Comparison of ENCODE assay signal across 8 cellular contexts in the genomic region with DNA sequence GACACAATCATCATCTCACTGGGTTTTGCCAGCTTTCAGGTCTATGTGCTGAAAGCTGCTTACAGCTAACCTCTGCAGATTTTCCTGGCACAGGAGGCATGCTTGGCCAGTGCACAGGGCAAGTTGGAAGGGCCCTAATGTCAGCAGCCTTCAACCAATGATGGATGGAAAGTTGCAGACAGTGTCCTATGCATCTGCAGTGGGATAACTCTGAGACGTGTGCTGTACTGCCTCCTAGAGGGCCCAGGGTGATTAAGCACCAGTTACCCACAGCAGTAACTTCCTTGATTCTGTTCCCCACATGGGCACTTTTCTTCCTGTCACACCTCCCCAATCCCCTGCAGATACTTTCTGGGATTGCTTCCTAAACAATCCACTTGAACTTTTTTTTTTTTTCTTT. TPM values are rescaled to one million over a fixed set of nuclear protein-coding genes. Genes with fewer than 3 reads are reported as not detected.
A peak's percentile ranks its signal among the peaks of the same experiment; 100 is the strongest.
DNase-seq lines count a peak whose midpoint lies in the region; ATAC-seq and TF ChIP-seq lines count a peak whose summit lies in the region.

No MANE protein-coding gene starts in this region.

- H3K27ac Mint-ChIP-seq in activated naive CD8-positive, alpha-beta T cell treated with anti-CD3 and anti-CD28 coated beads, Interleukin-2, amount 10 ng/mL, durations not matched to agents 7 days and 5 days: no peak overlapping the region
- H3K27ac Mint-ChIP-seq in activated naive CD8-positive, alpha-beta T cell treated with anti-CD3 and anti-CD28 coated beads for 36 hours: no peak overlapping the region
- no peak overlapping the region for H3K27ac Mint-ChIP-seq in WTC11

- peaks cover 4% of the 10 kb centered on the region for H3K27me3 Mint-ChIP-seq in activated naive CD8-positive, alpha-beta T cell treated with anti-CD3 and anti-CD28 coated beads, Interleukin-2, amount 10 ng/mL, durations not matched to agents 7 days and 5 days
- peaks cover 3% of the 10 kb centered on the region for H3K27me3 Mint-ChIP-seq in activated naive CD8-positive, alpha-beta T cell treated with anti-CD3 and anti-CD28 coated beads for 36 hours
- no peaks in the 10 kb centered on the region for H3K27me3 Mint-ChIP-seq in WTC11 (ENCODE audit: low read depth)

- peak; percentile 50 for TF ChIP-seq CTCF in WTC11 (IDR thresholded peaks at IDR 0.05)

- POLR2A ChIA-PET in activated naive CD8-positive, alpha-beta T cell treated with anti-CD3 and anti-CD28 coated beads, Interleukin-2, amount 10 ng/mL, durations not matched to agents 7 days and 5 days (lab: Charles Lee): no interaction called here
- POLR2A ChIA-PET in WTC11 (lab: Charles Lee): no interaction called here

- no peak for DNase-seq in activated naive CD8-positive, alpha-beta T cell treated with anti-CD3 and anti-CD28 coated beads, Interleukin-2, amount 10 ng/mL, durations not matched to agents 7 days and 5 days
- no peak for DNase-seq in activated naive CD8-positive, alpha-beta T cell treated with anti-CD3 and anti-CD28 coated beads for 36 hours
- peak; percentile 37 for DNase-seq in WTC11 (ENCODE audit: low spot score)
- peak; percentile 29 to 50 for DNase-seq in lung microvascular endothelial cell (ENCODE audit: low read depth in 2 of 2)

- peak; percentile 54 for ATAC-seq in activated naive CD8-positive, alpha-beta T cell treated with anti-CD3 and anti-CD28 coated beads, Interleukin-2, amount 10 ng/mL, durations not matched to agents 7 days and 5 days (ENCODE audit: low read depth)
- ATAC-seq in HG03432 (IDR thresholded peaks at IDR 0.05; ENCODE audit: unreplicated experiment) (peak; percentile 45), WTC11 (peak; percentile 99), GM21737 (IDR thresholded peaks at IDR 0.05; ENCODE audit: unreplicated experiment) (no peak), HG02970 (IDR thresholded peaks at IDR 0.05; ENCODE audit: low FRiP score, unreplicated experiment) (no peak), GM18873 (IDR thresholded peaks at IDR 0.05; ENCODE audit: low FRiP score, unreplicated experiment) (no peak)

- CTCF ChIA-PET in WTC11 (lab: Charles Lee): interaction anchor here (0.7 to 0.9 kb wide), 2 partner anchors 336 to 911 kb away, joined by 4 read pairs; no protein-coding TSS in a partner anchor

- H3K36me3 Mint-ChIP-seq in activated naive CD8-positive, alpha-beta T cell treated with anti-CD3 and anti-CD28 coated beads, Interleukin-2, amount 10 ng/mL, durations not matched to agents 7 days and 5 days: no peaks in the 10 kb centered on the region
- no peaks in the 10 kb centered on the region for H3K36me3 Mint-ChIP-seq in activated naive CD8-positive, alpha-beta T cell treated with anti-CD3 and anti-CD28 coated beads for 36 hours
- H3K36me3 Mint-ChIP-seq in WTC11: peaks cover 12% of the 10 kb centered on the region

- no peak overlapping the region for H3K4me3 Mint-ChIP-seq in activated naive CD8-positive, alpha-beta T cell treated with anti-CD3 and anti-CD28 coated beads, Interleukin-2, amount 10 ng/mL, durations not matched to agents 7 days and 5 days
- H3K4me3 Mint-ChIP-seq in activated naive CD8-positive, alpha-beta T cell treated with anti-CD3 and anti-CD28 coated beads for 36 hours: no peak overlapping the region
- no peak overlapping the region for H3K4me3 Mint-ChIP-seq in WTC11

- no peaks in the 10 kb centered on the region for H3K9me3 Mint-ChIP-seq in activated naive CD8-positive, alpha-beta T cell treated with anti-CD3 and anti-CD28 coated beads, Interleukin-2, amount 10 ng/mL, durations not matched to agents 7 days and 5 days
- H3K9me3 Mint-ChIP-seq in activated naive CD8-positive, alpha-beta T cell treated with anti-CD3 and anti-CD28 coated beads for 36 hours: no peaks in the 10 kb centered on the region
- no peaks in the 10 kb centered on the region for H3K9me3 Mint-ChIP-seq in WTC11

- H3K4me1 Mint-ChIP-seq in activated naive CD8-positive, alpha-beta T cell treated with anti-CD3 and anti-CD28 coated beads, Interleukin-2, amount 10 ng/mL, durations not matched to agents 7 days and 5 days: no peaks in the 10 kb centered on the region
- H3K4me1 Mint-ChIP-seq in activated naive CD8-positive, alpha-beta T cell treated with anti-CD3 and anti-CD28 coated beads for 36 hours: no peaks in the 10 kb centered on the region
- no peaks in the 10 kb centered on the region for H3K4me1 Mint-ChIP-seq in WTC11

TF ChIP-seq in WTC11, 78 proteins besides CTCF, POLR2A, EP300 and RAD21 (continues in another document):
- TF ChIP-seq, protein P1, sequence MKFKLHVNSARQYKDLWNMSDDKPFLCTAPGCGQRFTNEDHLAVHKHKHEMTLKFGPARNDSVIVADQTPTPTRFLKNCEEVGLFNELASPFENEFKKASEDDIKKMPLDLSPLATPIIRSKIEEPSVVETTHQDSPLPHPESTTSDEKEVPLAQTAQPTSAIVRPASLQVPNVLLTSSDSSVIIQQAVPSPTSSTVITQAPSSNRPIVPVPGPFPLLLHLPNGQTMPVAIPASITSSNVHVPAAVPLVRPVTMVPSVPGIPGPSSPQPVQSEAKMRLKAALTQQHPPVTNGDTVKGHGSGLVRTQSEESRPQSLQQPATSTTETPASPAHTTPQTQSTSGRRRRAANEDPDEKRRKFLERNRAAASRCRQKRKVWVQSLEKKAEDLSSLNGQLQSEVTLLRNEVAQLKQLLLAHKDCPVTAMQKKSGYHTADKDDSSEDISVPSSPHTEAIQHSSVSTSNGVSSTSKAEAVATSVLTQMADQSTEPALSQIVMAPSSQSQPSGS (CRISPR knock-in tag; IDR thresholded peaks at IDR 0.05; ENCODE audit: borderline replicate concordance, low read depth): no peak
- TF ChIP-seq CBFB (CRISPR knock-in tag; IDR thresholded peaks at IDR 0.05; ENCODE audit: low read depth) (no peak), SOX15 (CRISPR knock-in tag; IDR thresholded peaks at IDR 0.05) (no peak), KAT7 (CRISPR knock-in tag; IDR thresholded peaks at IDR 0.05; ENCODE audit: borderline replicate concordance) (no peak), NR3C1 (CRISPR knock-in tag; conservative IDR thresholded peaks at IDR 0.05; ENCODE audit: low read depth) (no peak), RELA (CRISPR knock-in tag; IDR thresholded peaks at IDR 0.05; ENCODE audit: borderline replicate concordance) (no peak), ZNF396 (CRISPR knock-in tag; IDR thresholded peaks at IDR 0.05; ENCODE audit: borderline replicate concordance) (no peak)
- TF ChIP-seq, protein P2, sequence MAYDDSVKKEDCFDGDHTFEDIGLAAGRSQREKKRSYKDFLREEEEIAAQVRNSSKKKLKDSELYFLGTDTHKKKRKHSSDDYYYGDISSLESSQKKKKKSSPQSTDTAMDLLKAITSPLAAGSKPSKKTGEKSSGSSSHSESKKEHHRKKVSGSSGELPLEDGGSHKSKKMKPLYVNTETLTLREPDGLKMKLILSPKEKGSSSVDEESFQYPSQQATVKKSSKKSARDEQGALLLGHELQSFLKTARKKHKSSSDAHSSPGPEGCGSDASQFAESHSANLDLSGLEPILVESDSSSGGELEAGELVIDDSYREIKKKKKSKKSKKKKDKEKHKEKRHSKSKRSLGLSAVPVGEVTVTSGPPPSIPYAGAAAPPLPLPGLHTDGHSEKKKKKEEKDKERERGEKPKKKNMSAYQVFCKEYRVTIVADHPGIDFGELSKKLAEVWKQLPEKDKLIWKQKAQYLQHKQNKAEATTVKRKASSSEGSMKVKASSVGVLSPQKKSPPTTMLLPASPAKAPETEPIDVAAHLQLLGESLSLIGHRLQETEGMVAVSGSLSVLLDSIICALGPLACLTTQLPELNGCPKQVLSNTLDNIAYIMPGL (CRISPR knock-in tag; IDR thresholded peaks at IDR 0.05): no peak
- TF ChIP-seq, protein P3, sequence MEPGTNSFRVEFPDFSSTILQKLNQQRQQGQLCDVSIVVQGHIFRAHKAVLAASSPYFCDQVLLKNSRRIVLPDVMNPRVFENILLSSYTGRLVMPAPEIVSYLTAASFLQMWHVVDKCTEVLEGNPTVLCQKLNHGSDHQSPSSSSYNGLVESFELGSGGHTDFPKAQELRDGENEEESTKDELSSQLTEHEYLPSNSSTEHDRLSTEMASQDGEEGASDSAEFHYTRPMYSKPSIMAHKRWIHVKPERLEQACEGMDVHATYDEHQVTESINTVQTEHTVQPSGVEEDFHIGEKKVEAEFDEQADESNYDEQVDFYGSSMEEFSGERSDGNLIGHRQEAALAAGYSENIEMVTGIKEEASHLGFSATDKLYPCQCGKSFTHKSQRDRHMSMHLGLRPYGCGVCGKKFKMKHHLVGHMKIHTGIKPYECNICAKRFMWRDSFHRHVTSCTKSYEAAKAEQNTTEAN (CRISPR knock-in tag; IDR thresholded peaks at IDR 0.05): no peak

RNA-seq across cellular contexts. Expression of a gene that starts 38.6 kb away (rescaled TPM):
- not detected for total RNA-seq in activated naive CD8-positive, alpha-beta T cell treated with anti-CD3 and anti-CD28 coated beads, Interleukin-2, amount 10 ng/mL, durations not matched to agents 7 days and 5 days
- not detected for total RNA-seq in activated naive CD8-positive, alpha-beta T cell treated with anti-CD3 and anti-CD28 coated beads for 36 hours
- total RNA-seq in WTC11 (2021) (9.8 to 11.0 TPM (median 10.4 TPM) in 3 replicates), lung microvascular endothelial cell (not detected in 2 replicates)

RNA-seq across cellular contexts. Expression of a gene that starts 50.2 kb away (rescaled TPM):
- total RNA-seq in activated naive CD8-positive, alpha-beta T cell treated with anti-CD3 and anti-CD28 coated beads, Interleukin-2, amount 10 ng/mL, durations not matched to agents 7 days and 5 days: 10 to 100 TPM; 32.2 to 37.5 TPM
- total RNA-seq in activated naive CD8-positive, alpha-beta T cell treated with anti-CD3 and anti-CD28 coated beads for 36 hours: 10 to 100 TPM; 30.1 to 30.9 TPM
- total RNA-seq in WTC11 (2021) (55.0 to 59.2 TPM (median 56.0 TPM) in 3 replicates), lung microvascular endothelial cell (7.8 and 7.9 TPM in 2 replicates)

RNA-seq across cellular contexts. Expression of a gene that starts 50.5 kb away (rescaled TPM):
- 100 to 1,000 TPM; 127 to 131 TPM for total RNA-seq in activated naive CD8-positive, alpha-beta T cell treated with anti-CD3 and anti-CD28 coated beads, Interleukin-2, amount 10 ng/mL, durations not matched to agents 7 days and 5 days
- 100 to 1,000 TPM; 198 to 235 TPM for total RNA-seq in activated naive CD8-positive, alpha-beta T cell treated with anti-CD3 and anti-CD28 coated beads for 36 hours
- total RNA-seq in WTC11 (2021) (172 to 192 TPM (median 173 TPM) in 3 replicates), lung microvascular endothelial cell (40.9 and 54.3 TPM in 2 replicates)

Comparison
In these comparisons a context has a peak if more than half of its experiments do, and no peak if none do; other contexts are left out.
1. ATAC-seq: peak in activated naive CD8-positive, alpha-beta T cell treated with anti-CD3 and anti-CD28 coated beads, Interleukin-2, amount 10 ng/mL, durations not matched to agents 7 days and 5 days (single experiment), HG03432 (single experiment) and WTC11 (single experiment); none in GM21737 (single experiment), HG02970 (single experiment) and GM18873 (single experiment).
2. DNase-seq: peak in WTC11 (single experiment) and lung microvascular endothelial cell (2 of 2); none in activated naive CD8-positive, alpha-beta T cell treated with anti-CD3 and anti-CD28 coated beads, Interleukin-2, amount 10 ng/mL, durations not matched to agents 7 days and 5 days (single experiment) and activated naive CD8-positive, alpha-beta T cell treated with anti-CD3 and anti-CD28 coated beads for 36 hours (single experiment).
3. RNA of a gene that starts 38.6 kb away (total RNA-seq): 9.8 to 11.0 TPM in WTC11; not detected in activated naive CD8-positive, alpha-beta T cell treated with anti-CD3 and anti-CD28 coated beads, Interleukin-2, amount 10 ng/mL, durations not matched to agents 7 days and 5 days, not detected in activated naive CD8-positive, alpha-beta T cell treated with anti-CD3 and anti-CD28 coated beads for 36 hours and not detected in lung microvascular endothelial cell; every median in the first group is over 10 times any median in the second.